Comparison of ENCODE assay signal across 11 cellular contexts in the genomic region with DNA sequence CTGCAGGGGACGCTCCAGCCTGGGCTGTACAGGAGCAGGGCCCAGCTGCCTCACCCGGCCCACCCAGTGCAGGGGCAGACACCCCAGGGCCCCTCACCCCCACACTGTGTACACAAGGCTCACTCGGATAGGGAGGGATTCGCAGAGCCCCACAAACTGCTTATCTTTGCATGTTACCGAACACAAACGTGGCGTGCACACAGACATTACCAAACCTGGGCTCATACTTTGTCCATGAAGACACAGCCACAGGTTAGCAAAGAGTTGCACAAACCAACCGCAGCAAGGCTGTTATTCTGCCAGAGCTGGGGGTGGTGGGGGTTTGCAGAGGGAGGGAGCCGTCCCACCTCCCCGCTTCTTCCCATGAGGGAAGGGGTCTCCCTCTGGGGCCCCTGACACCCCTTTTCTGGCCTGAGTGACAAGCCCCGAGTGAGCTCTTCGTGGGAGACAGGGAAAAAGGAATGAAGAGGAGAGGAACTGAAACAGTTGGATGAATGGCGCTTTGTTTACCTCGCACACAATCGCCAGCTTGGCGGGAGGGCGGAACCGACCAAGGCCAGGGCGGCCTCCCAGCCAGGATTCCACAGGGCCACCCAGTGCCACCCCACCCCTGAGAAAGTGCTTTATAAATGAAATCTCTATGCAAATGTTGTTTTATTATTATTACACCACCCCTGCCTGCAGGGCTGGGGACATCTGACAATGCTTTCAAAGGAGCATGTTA. TPM values are rescaled to one million over a fixed set of nuclear protein-coding genes. Genes with fewer than 3 reads are reported as not detected.
DNase-seq lines count a peak whose midpoint lies in the region; ATAC-seq, FAIRE-seq and TF ChIP-seq lines count a peak whose summit lies in the region.
"Had no signal": no experiment of that assay in that cellular context is flagged by ENCODE, and none has a peak within 500 bp of the region (broad histone marks: within the 10 kb centered on the region; RNA-seq: fewer than 3 reads in every experiment).

No MANE protein-coding gene starts in this region.

- H3K9ac ChIP-seq in SK-N-SH = no peak overlapping the region
- peak overlapping the region; percentile 28 for H3K9ac ChIP-seq in mesendoderm (ENCODE audit: low read length)

- H3K56ac ChIP-seq in mesendoderm (ENCODE audit: low read length) = peak overlapping the region; percentile 84

- no peak for TF ChIP-seq RAD21 in SK-N-SH (IDR thresholded peaks at IDR 0.05; ENCODE audit: low read length)

- H4K20me1 ChIP-seq in SK-N-SH (ENCODE audit: insufficient read depth) = no peaks in the 10 kb centered on the region

- H3K9me3 Mint-ChIP-seq in chondrocyte (ENCODE audit: low read depth) = no peaks in the 10 kb centered on the region

- H3K9me2 ChIP-seq in SK-N-SH = no peaks in the 10 kb centered on the region

- WGBS in SK-N-SH (ENCODE audit: low lambda C conversion rate) = 87% methylated on average over 19 of the region's 19 CpGs
- WGBS in mesendoderm (ENCODE audit: extremely low coverage, insufficient coverage, low lambda C conversion rate) = no CpG with 5 or more reads among the region's 19 CpGs
- WGBS in upper lobe of left lung, 2 donors = 56 to 62% methylated on average over 11 to 19 of the region's 19 CpGs

- H3K36me3 ChIP-seq in SK-N-SH (replicated peaks in 1 of 2; ENCODE audit: control insufficient read depth in 1 of 2, insufficient read depth in 2 of 2, low read length in 1 of 2) (no peaks in the 10 kb centered on the region), mesendoderm (ENCODE audit: control insufficient read depth, insufficient read depth, low read length) (no peaks in the 10 kb centered on the region), upper lobe of left lung (no peaks in the 10 kb centered on the region)
- H3K36me3 ChIP-seq: cardiac muscle cell had no signal

- peak overlapping the region; percentile 44 for H3K4ac ChIP-seq in mesendoderm (ENCODE audit: low read depth, low read length)

- TF ChIP-seq POLR2A in upper lobe of left lung (IDR thresholded peaks at IDR 0.05) = no peak

- no peak overlapping the region for H2AK5ac ChIP-seq in mesendoderm (ENCODE audit: low read length)

- H3K4me1 ChIP-seq in SK-N-SH (ENCODE audit: control insufficient read depth in 1 of 2, insufficient read depth in 2 of 2, low read depth in 1 of 2, low read length in 1 of 2) (peaks cover 0 to 11% of the 10 kb centered on the region in 2 experiments; a peak in 1 of 4 replicates), mesendoderm (ENCODE audit: control insufficient read depth, low read depth, low read length) (peaks cover 8% of the 10 kb centered on the region), upper lobe of left lung (peaks cover 3 to 12% (median 6%) of the 10 kb centered on the region in 4 donors)

- no peak for TF ChIP-seq CTCF in SK-N-SH (IDR thresholded peaks at IDR 0.05)
- no peak for TF ChIP-seq CTCF in chondrocyte (IDR thresholded peaks at IDR 0.05)
- no peak for TF ChIP-seq CTCF in upper lobe of left lung (IDR thresholded peaks at IDR 0.05)

- H3K4me1 Mint-ChIP-seq in chondrocyte (ENCODE audit: low read depth) = peaks cover 6% of the 10 kb centered on the region

- H2AFZ ChIP-seq in SK-N-SH (ENCODE audit: low read depth) = no peak overlapping the region

- H3K18ac ChIP-seq in mesendoderm (ENCODE audit: low read length) = peak overlapping the region; percentile 52

- DNase-seq in SK-N-SH (peak; percentile 36), chondrocyte (ENCODE audit: low spot score) (peak; percentile 40), mesendoderm (no peak), upper lobe of left lung (peak in 1 of 2 donors; percentile 63), DMS79 treated with DMSO at 0.1 percent for 48 hours (lab: John Stamatoyannopoulos, UW) (no peak), urothelium cell line (ENCODE audit: low spot score) (no peak)
- DNase-seq: left cardiac atrium, NCI-H187 had no signal

- H3K27me3 ChIP-seq in SK-N-SH (ENCODE audit: insufficient read depth) (no peaks in the 10 kb centered on the region), mesendoderm (ENCODE audit: insufficient read depth, low read length, poor library complexity) (no peaks in the 10 kb centered on the region), upper lobe of left lung (no peaks in the 10 kb centered on the region)
- H3K27me3 ChIP-seq: cardiac muscle cell had no signal

- no peak overlapping the region for H3K4me2 ChIP-seq in SK-N-SH
- H3K4me2 ChIP-seq in mesendoderm (ENCODE audit: low read length) = no peak overlapping the region

- CTCF ChIA-PET in SK-N-SH (lab: Yijun Ruan, JAX) = interaction anchor here (0.9 to 22.4 kb wide), 10 partner anchors 9 to 535 kb away, joined by 3 to 691 read pairs (median 3); a partner anchor contains a TSS

- TF ChIP-seq EP300 in SK-N-SH (IDR thresholded peaks at IDR 0.05; ENCODE audit: borderline replicate concordance in 1 of 2, low read depth in 1 of 2, low read length in 1 of 2) (no peak), upper lobe of left lung (IDR thresholded peaks at IDR 0.05) (no peak)

- H2BK15ac ChIP-seq in mesendoderm (replicated peaks; ENCODE audit: low read depth) = no peak overlapping the region

- H3K27ac Mint-ChIP-seq in chondrocyte (ENCODE audit: unreplicated experiment) = no peak overlapping the region

- no peak overlapping the region for H3K4me3 Mint-ChIP-seq in chondrocyte (ENCODE audit: unreplicated experiment)

- no peak overlapping the region for H4K5ac ChIP-seq in mesendoderm (ENCODE audit: low read length)

- no peaks in the 10 kb centered on the region for H3F3A ChIP-seq in SK-N-SH (replicated peaks; ENCODE audit: insufficient read depth)

- ATAC-seq in SK-N-SH treated with all-trans-retinoic acid at 6 μM for 48 hours (no peak), upper lobe of left lung (ENCODE audit: low FRiP score in 2 of 2) (peak; percentile 28 to 44), GM19023 (IDR thresholded peaks at IDR 0.05; ENCODE audit: unreplicated experiment) (no peak)

- H3K27ac ChIP-seq in SK-N-SH (ENCODE audit: low read depth in 2 of 2, low read length in 1 of 2) (no peak overlapping the region), mesendoderm (ENCODE audit: low read depth, low read length) (no peak overlapping the region), upper lobe of left lung (peak overlapping the region in 3 of 4 donors; percentile 26 to 44 (median 32))
- H3K27ac ChIP-seq: cardiac muscle cell had no signal

- H3K36me3 Mint-ChIP-seq in chondrocyte (ENCODE audit: low read depth) = no peaks in the 10 kb centered on the region

- H4K8ac ChIP-seq in mesendoderm (ENCODE audit: low read depth, low read length) = no peak overlapping the region

- no peak overlapping the region for H3K23ac ChIP-seq in mesendoderm (ENCODE audit: low read length)

- POLR2A ChIA-PET in SK-N-SH (lab: Yijun Ruan, JAX) = interaction anchor here (0.8 to 1.2 kb wide), 2 partner anchors 16 to 49 kb away, joined by 3 to 4 read pairs; no protein-coding TSS in a partner anchor

- peak overlapping the region; percentile 13 for H2BK5ac ChIP-seq in mesendoderm (ENCODE audit: low read length)

- no peaks in the 10 kb centered on the region for H3K27me3 Mint-ChIP-seq in chondrocyte (ENCODE audit: low read depth)

- H3K4me3 ChIP-seq in SK-N-SH (ENCODE audit: low read depth in 2 of 2, low read length in 1 of 2) (no peak overlapping the region), mesendoderm (ENCODE audit: low read length) (no peak overlapping the region), upper lobe of left lung (no peak overlapping the region)
- H3K4me3 ChIP-seq: cardiac muscle cell had no signal

- H3K79me2 ChIP-seq in SK-N-SH (ENCODE audit: insufficient read depth) = no peaks in the 10 kb centered on the region
- H3K79me2 ChIP-seq in mesendoderm (ENCODE audit: control insufficient read depth, insufficient read depth, low read length) = no peaks in the 10 kb centered on the region

- FAIRE-seq in urothelium cell line (lab: Jason Lieb, UNC) = no peak

- H2BK120ac ChIP-seq in mesendoderm (ENCODE audit: low read depth, low read length) = no peak overlapping the region

- no peaks in the 10 kb centered on the region for H3K9me3 ChIP-seq in SK-N-SH
- H3K9me3 ChIP-seq in upper lobe of left lung = no peaks in the 10 kb centered on the region

- H3K79me1 ChIP-seq in mesendoderm (ENCODE audit: low read length) = no peaks in the 10 kb centered on the region

TF ChIP-seq in SK-N-SH, 30 proteins besides CTCF, POLR2A, EP300 and RAD21 (continues in another document):
- TF ChIP-seq MEF2A (IDR thresholded peaks at IDR 0.05; ENCODE audit: borderline replicate concordance, low read depth) (no peak), FOXJ3 (CRISPR knock-in tag; IDR thresholded peaks at IDR 0.05) (no peak)
- TF ChIP-seq, protein P1, sequence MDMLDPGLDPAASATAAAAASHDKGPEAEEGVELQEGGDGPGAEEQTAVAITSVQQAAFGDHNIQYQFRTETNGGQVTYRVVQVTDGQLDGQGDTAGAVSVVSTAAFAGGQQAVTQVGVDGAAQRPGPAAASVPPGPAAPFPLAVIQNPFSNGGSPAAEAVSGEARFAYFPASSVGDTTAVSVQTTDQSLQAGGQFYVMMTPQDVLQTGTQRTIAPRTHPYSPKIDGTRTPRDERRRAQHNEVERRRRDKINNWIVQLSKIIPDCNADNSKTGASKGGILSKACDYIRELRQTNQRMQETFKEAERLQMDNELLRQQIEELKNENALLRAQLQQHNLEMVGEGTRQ (IDR thresholded peaks at IDR 0.05; ENCODE audit: borderline replicate concordance, low read depth, low read length) = no peak

TF ChIP-seq in SK-N-SH treated with all-trans-retinoic acid at 6 μM for 48 hours, 23 proteins besides CTCF, POLR2A, EP300 and RAD21 (continues in another document):
- no peak for TF ChIP-seq RARB (CRISPR knock-in tag; IDR thresholded peaks at IDR 0.05)

RNA-seq across cellular contexts. Expression of a gene that starts 0.4 kb away (rescaled TPM):
- polyA plus RNA-seq in SK-N-SH (2012; rRNA removed) = 0.10 TPM in 1 of 2 replicates, not detected in the other
- not detected in 2 replicates for polyA plus RNA-seq in SK-N-SH (2012; cell fraction: cytosol; rRNA removed)
- not detected in 2 replicates for polyA plus RNA-seq in SK-N-SH (2012; cell fraction: nucleus; rRNA removed)
- not detected in 3 replicates for total RNA-seq in chondrocyte
- polyA plus RNA-seq in mesendoderm (2013, experiment 1 of 2) = 0.06 TPM
- not detected for polyA plus RNA-seq in mesendoderm (2013, experiment 2 of 2)
- under 1 TPM in 1 of 6 donors, not detected in 5; 0.46 TPM for total RNA-seq in upper lobe of left lung
- total RNA-seq: cardiac muscle cell, left cardiac atrium had no signal
- polyA plus RNA-seq: cardiac muscle cell had no signal

RNA-seq across cellular contexts. Expression of a gene that starts 49.7 kb away (rescaled TPM):
- polyA plus RNA-seq in SK-N-SH (2012; rRNA removed) = 23.7 and 28.3 TPM in 2 replicates
- polyA plus RNA-seq in SK-N-SH (2012; cell fraction: cytosol; rRNA removed) = 16.3 and 24.6 TPM in 2 replicates
- polyA plus RNA-seq in SK-N-SH (2012; cell fraction: nucleus; rRNA removed) = 15.8 and 17.1 TPM in 2 replicates
- total RNA-seq in chondrocyte = 9.1 to 10.6 TPM (median 10.5 TPM) in 3 replicates
- 5.7 TPM for polyA plus RNA-seq in mesendoderm (2013, experiment 1 of 2)
- 5.1 TPM for polyA plus RNA-seq in mesendoderm (2013, experiment 2 of 2)
- total RNA-seq in upper lobe of left lung = 10 to 100 TPM; 28.3 to 65.7 (median 52.9) TPM

Comparison
In these comparisons a context has a peak if more than half of its experiments do, and no peak if none do; other contexts are left out.
1. DNase-seq: peak in SK-N-SH (single experiment) and chondrocyte (single experiment); none in mesendoderm (single experiment), DMS79 treated with DMSO at 0.1 percent for 48 hours (single experiment) and urothelium cell line (single experiment).
2. H3K27ac ChIP-seq: peak in upper lobe of left lung (3 of 4); none in SK-N-SH (0 of 2) and mesendoderm (single experiment).
3. ATAC-seq: peak in upper lobe of left lung (2 of 2); none in SK-N-SH treated with all-trans-retinoic acid at 6 μM for 48 hours (single experiment) and GM19023 (single experiment).